8 cellular contexts compared by ENCODE assay signal in genomic region chr7:27576360-27576944, GRCh38.
DNase-seq lines count a peak whose midpoint lies in the region; ATAC-seq and TF ChIP-seq lines count a peak whose summit lies in the region.

No MANE protein-coding gene starts in this region.

- peak; percentile 39 for TF ChIP-seq CTCF in AG09309 (IDR thresholded peaks at IDR 0.05; ENCODE audit: control insufficient read depth, insufficient read depth, low read depth, low read length, missing control alignments)
- peak; percentile 34 for TF ChIP-seq CTCF in cardiac fibroblast (IDR thresholded peaks at IDR 0.05; ENCODE audit: low read depth, low read length)

- DNase-seq in AG09309 (ENCODE audit: low read depth) (peak; percentile 10), HCEC 1CT (peak; percentile 48), NCI-H69 (lab: John Stamatoyannopoulos, UW) (peak; percentile 69), cardiac fibroblast (ENCODE audit: low read depth in 2 of 2) (peak; percentile 63 to 64), left lobe of liver (ENCODE audit: low spot score) (no peak), ecto neural progenitor cell (ENCODE audit: low spot score) (no peak), activated T-cell treated with anti-CD3 and anti-CD28 coated beads for 4 hours (no peak)

- H3K4me3 ChIP-seq in AG09309 (ENCODE audit: control insufficient read depth, low read depth, low read length) (no peak overlapping the region), cardiac fibroblast (replicated peaks in 1 of 2; ENCODE audit: low read depth in 2 of 2, low read length in 2 of 2) (no peak overlapping the region)

- ATAC-seq in left lobe of liver = peak; percentile 71
- ATAC-seq in GM18867 (IDR thresholded peaks at IDR 0.05; ENCODE audit: unreplicated experiment) = no peak

Comparison
In these comparisons a context has a peak if more than half of its experiments do, and no peak if none do; other contexts are left out.
1. DNase-seq: peak in AG09309 (single experiment), HCEC 1CT (single experiment), NCI-H69 (single experiment) and cardiac fibroblast (2 of 2); none in left lobe of liver (single experiment), ecto neural progenitor cell (single experiment) and activated T-cell treated with anti-CD3 and anti-CD28 coated beads for 4 hours (single experiment).